ENCODE assay signal across 36 cellular contexts in genomic region chr11:111260761-111261160, GRCh38.
"Had no signal": no experiment of that assay in that cellular context is flagged by ENCODE, and none has a peak within 500 bp of the region (broad histone marks: within the 10 kb centered on the region; RNA-seq: fewer than 3 reads in every experiment).

No MANE protein-coding gene starts in this region.

- H3K4me2 ChIP-seq: PC-9 had no signal

- DNase-seq: activated B cell treated with CpG ODN at 0.5 μM for 24 hours; activated CD4-positive, alpha-beta memory T cell treated with anti-CD3 and anti-CD28 coated beads for 36 hours; activated CD4-positive, alpha-beta T cell treated with anti-CD3 and anti-CD28 coated beads for 4 hours; activated CD4-positive, alpha-beta T cell treated with anti-CD3 and anti-CD28 coated beads, Interleukin-2, amount 50 U/mL, for 1 hour; activated CD4-positive, CD25-positive, alpha-beta regulatory T cell treated with anti-CD3 and anti-CD28 coated beads, Interleukin-2, amount 50 U/mL, for 72 hours; activated CD8-positive, alpha-beta memory T cell treated with anti-CD3 and anti-CD28 coated beads for 24 hours; activated CD8-positive, alpha-beta memory T cell treated with anti-CD3 and anti-CD28 coated beads, Interleukin-2, amount 10 ng/mL, durations not matched to agents 7 days and 5 days; activated CD8-positive, alpha-beta memory T cell treated with anti-CD3 and anti-CD28 coated beads, Interleukin-2, amount 50 U/mL, for 48 hours; activated effector memory CD4-positive, alpha-beta T cell treated with Interleukin-2 at 50 U/mL for 16 hours; activated naive CD4-positive, alpha-beta T cell treated with anti-CD3 and anti-CD28 coated beads, Interleukin-2, amount 10 ng/mL, durations not matched to agents 7 days and 5 days; activated naive CD8-positive, alpha-beta T cell treated with anti-CD3 and anti-CD28 coated beads, Interleukin-2, amount 50 U/mL, for 24 hours; activated T-cell treated with anti-CD3 and anti-CD28 coated beads, Interleukin-2, amount 50 U/mL, for 48 hours; amniotic stem cell; aorta; MM.1S; MV-4-11; NCI-H1092; NCI-H1436 treated with DMSO at 0.1 percent for 48 hours; NCI-H1694 treated with DMSO at 0.1 percent for 48 hours; NCI-H2029; NCI-H2107; NCI-H2171; NCI-H2227 treated with DMSO at 0.1 percent for 48 hours; NCI-H446; NCI-H510A treated with DMSO at 0.1 percent for 48 hours; NCI-H526 treated with DMSO at 0.1 percent for 48 hours; PC-9; SIG-M5; SW 1271; T-helper 1 cell; T-helper 2 cell; T-helper 9 cell had no signal

- H3K4me3 ChIP-seq: cardiac muscle cell, PC-9 had no signal

- ATAC-seq: activated CD8-positive, alpha-beta memory T cell treated with anti-CD3 and anti-CD28 coated beads, Interleukin-2, amount 10 ng/mL, durations not matched to agents 7 days and 5 days; activated naive CD8-positive, alpha-beta T cell treated with anti-CD3 and anti-CD28 coated beads, Interleukin-2, amount 50 U/mL, for 24 hours; Right ventricle myocardium inferior had no signal

- H3K36me3 ChIP-seq: cardiac muscle cell had no signal

- H3K27ac ChIP-seq: cardiac muscle cell, PC-9, RWPE1, VCaP had no signal
